ENCODE assay signal across 13 cellular contexts in genomic region chr6:79246891-79247290, GRCh38. TPM values are rescaled to one million over a fixed set of nuclear protein-coding genes. Genes with fewer than 3 reads are reported as not detected.
DNase-seq lines count a peak whose midpoint lies in the region; ATAC-seq and TF ChIP-seq lines count a peak whose summit lies in the region.
"Had no signal": no experiment of that assay in that cellular context is flagged by ENCODE, and none has a peak within 500 bp of the region (broad histone marks: within the 10 kb centered on the region; RNA-seq: fewer than 3 reads in every experiment).

No MANE protein-coding gene starts in this region.

- no peaks in the 10 kb centered on the region for H3K9me3 ChIP-seq in testis

- H3K27ac ChIP-seq in testis = no peak overlapping the region
- H3K27ac ChIP-seq: skin epidermis had no signal

- TF ChIP-seq CTCF in testis (IDR thresholded peaks at IDR 0.05) = no peak

- H3K4me1 ChIP-seq in testis = no peaks in the 10 kb centered on the region

- no peaks in the 10 kb centered on the region for H3K36me3 ChIP-seq in testis (ENCODE audit: low read depth, missing control alignments)

- TF ChIP-seq POLR2A in testis (IDR thresholded peaks at IDR 0.05) = no peak

- ATAC-seq in GM18499 (IDR thresholded peaks at IDR 0.05; ENCODE audit: insufficient read depth, unreplicated experiment) (peak; percentile 84), GM19455 (IDR thresholded peaks at IDR 0.05; ENCODE audit: unreplicated experiment) (peak; percentile 77), HG02852 (IDR thresholded peaks at IDR 0.05; ENCODE audit: unreplicated experiment) (peak; percentile 90), HG03469 (IDR thresholded peaks at IDR 0.05; ENCODE audit: unreplicated experiment) (peak; percentile 81)
- ATAC-seq: GM23338 had no signal

- no peak overlapping the region for H3K4me3 ChIP-seq in testis
- H3K4me3 ChIP-seq: GM23338, skin epidermis had no signal

- intact Hi-C loops in testis (cut with DNase I; ENCODE audit: low total_unique reads) = no loop called here

- H3K27me3 ChIP-seq in testis = no peaks in the 10 kb centered on the region

- DNase-seq in testis (no peak), GOT3 (lab: John Stamatoyannopoulos, UW) (no peak), activated T-cell treated with anti-CD3 and anti-CD28 coated beads for 4 hours (no peak), SIG-M5 treated with dmso at 0.1 percent for 504 hours (lab: John Stamatoyannopoulos, UW; ENCODE audit: unreplicated experiment) (no peak)
- DNase-seq: activated B cell treated with CpG ODN at 0.5 μM for 24 hours; activated effector memory CD4-positive, alpha-beta T cell treated with Interleukin-2 at 50 U/mL for 16 hours; DND-41 had no signal

RNA-seq across cellular contexts. Expression of gene HMGN3, which starts 12.4 kb away (rescaled TPM):
- 100 to 1,000 TPM; 134 to 157 TPM for total RNA-seq in testis
- polyA plus RNA-seq in testis (ENCODE audit: insufficient read depth, low read depth, low replicate concordance) = 132 TPM
